In the genomic region with DNA sequence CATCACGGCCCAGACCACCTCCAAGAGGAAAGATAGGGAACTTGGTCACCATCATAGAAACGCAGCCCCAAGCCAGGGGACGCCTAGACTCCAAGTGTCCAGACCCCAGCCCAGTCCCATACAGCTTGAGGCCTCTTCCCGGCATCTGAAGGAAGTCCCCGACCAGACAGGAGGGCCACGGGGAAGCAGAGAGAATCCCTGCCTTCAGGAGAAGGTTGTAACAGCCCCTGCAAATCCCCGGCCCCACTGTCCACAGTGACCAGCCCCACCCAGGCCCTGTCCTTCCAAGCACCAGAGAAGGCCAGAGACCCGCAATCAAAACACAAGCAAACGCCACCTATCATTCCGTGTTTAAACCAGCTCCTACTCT, we compare ENCODE assay signal across 12 cellular contexts. TPM values are rescaled to one million over a fixed set of nuclear protein-coding genes. Genes with fewer than 3 reads are reported as not detected.
DNase-seq lines count a peak whose midpoint lies in the region; ATAC-seq, FAIRE-seq and TF ChIP-seq lines count a peak whose summit lies in the region.
"Had no signal": no experiment of that assay in that cellular context is flagged by ENCODE, and none has a peak within 500 bp of the region (broad histone marks: within the 10 kb centered on the region; RNA-seq: fewer than 3 reads in every experiment).

No MANE protein-coding gene starts in this region.

- H3K36me3 Mint-ChIP-seq in activated CD4-positive, alpha-beta T cell treated with anti-CD3 and anti-CD28 coated beads, Interleukin-2, amount 10 ng/mL, durations not matched to agents 24 days and 14 days (ENCODE audit: low read depth), result peaks cover 25% of the 10 kb centered on the region
- H3K36me3 Mint-ChIP-seq in stimulated activated naive B cell treated with anti-CD40 and anti-IgM and Interleukin-4, amounts not matched to agents 10 μg/mL and 1 μg/mL and 100 μg/mL, for 72 hours, result peaks cover 3 to 11% of the 10 kb centered on the region in 2 donors

- no peak overlapping the region for H2AFZ ChIP-seq in SU-DHL-6 (ENCODE audit: low read depth, low read length, severe bottlenecking)
- H2AFZ ChIP-seq in endothelial cell of umbilical vein (ENCODE audit: low read depth, low read length), result no peak overlapping the region

- CTCF ChIA-PET in endothelial cell of umbilical vein (lab: Charles Lee), result interaction anchor here (1.3 kb wide), 1 partner anchor 400 kb away, joined by 3 read pairs; no protein-coding TSS in a partner anchor

- ATAC-seq in stimulated activated naive B cell treated with anti-CD40 and anti-IgM and Interleukin-4, amounts not matched to agents 10 μg/mL and 1 μg/mL and 100 μg/mL, for 72 hours (replicated peaks), result no peak
- ATAC-seq in HG02610 (IDR thresholded peaks at IDR 0.05; ENCODE audit: unreplicated experiment), result no peak

- H3K4me1 ChIP-seq in endothelial cell of umbilical vein (ENCODE audit: control insufficient read depth, extremely low read depth, insufficient read depth, low read length), result peaks cover 9% of the 10 kb centered on the region

- BruUV-seq in endothelial cell of umbilical vein (replicated peaks; lab: Mats Ljungman, UMichigan), result no TSS peak

- FAIRE-seq in endothelial cell of umbilical vein (lab: Jason Lieb, UNC), result no peak
- FAIRE-seq: colon, H54 had no signal

- H3K27ac ChIP-seq in SU-DHL-6 (ENCODE audit: low read depth, low read length) (0 out of 2 replicates have a peak overlapping the region, but pooled peaks have one; percentile 37), endothelial cell of umbilical vein (ENCODE audit: insufficient read depth, low read depth, low read length) (no peak overlapping the region)

- H3K4me3 Mint-ChIP-seq in activated CD4-positive, alpha-beta T cell treated with anti-CD3 and anti-CD28 coated beads, Interleukin-2, amount 10 ng/mL, durations not matched to agents 24 days and 14 days, result peak overlapping the region; percentile 84
- H3K4me3 Mint-ChIP-seq in stimulated activated naive B cell treated with anti-CD40 and anti-IgM and Interleukin-4, amounts not matched to agents 10 μg/mL and 1 μg/mL and 100 μg/mL, for 72 hours, result peak overlapping the region; percentile 82 to 83

- no peak for TF ChIP-seq POLR2A in endothelial cell of umbilical vein (IDR thresholded peaks at IDR 0.05; ENCODE audit: low read depth, low read length)

- H3K27me3 Mint-ChIP-seq in activated CD4-positive, alpha-beta T cell treated with anti-CD3 and anti-CD28 coated beads, Interleukin-2, amount 10 ng/mL, durations not matched to agents 24 days and 14 days, result no peaks in the 10 kb centered on the region
- no peaks in the 10 kb centered on the region for H3K27me3 Mint-ChIP-seq in stimulated activated naive B cell treated with anti-CD40 and anti-IgM and Interleukin-4, amounts not matched to agents 10 μg/mL and 1 μg/mL and 100 μg/mL, for 72 hours

- intact Hi-C loops in activated CD4-positive, alpha-beta T cell treated with anti-CD3 and anti-CD28 coated beads, Interleukin-2, amount 10 ng/mL, durations not matched to agents 24 days and 14 days (cut with micrococcal nuclease), result no loop called here
- intact Hi-C loops in endothelial cell of umbilical vein (cut with micrococcal nuclease), result no loop called here

- H3F3A ChIP-seq in SU-DHL-6 (ENCODE audit: insufficient read depth), result no peaks in the 10 kb centered on the region

- TF ChIP-seq CTCF in SU-DHL-6 (IDR thresholded peaks at IDR 0.05; ENCODE audit: insufficient read depth, low read length, poor library complexity, severe bottlenecking) (no peak), endothelial cell of umbilical vein (IDR thresholded peaks at IDR 0.05; ENCODE audit: extremely low read depth in 1 of 2, insufficient read depth in 1 of 2, low read depth in 1 of 2, low read length in 2 of 2) (no peak)

- H3K27ac Mint-ChIP-seq in activated CD4-positive, alpha-beta T cell treated with anti-CD3 and anti-CD28 coated beads, Interleukin-2, amount 10 ng/mL, durations not matched to agents 24 days and 14 days, result peak overlapping the region; percentile 84
- H3K27ac Mint-ChIP-seq in stimulated activated naive B cell treated with anti-CD40 and anti-IgM and Interleukin-4, amounts not matched to agents 10 μg/mL and 1 μg/mL and 100 μg/mL, for 72 hours, result peak overlapping the region; percentile 51

- H3K4me3 ChIP-seq in SU-DHL-6 (ENCODE audit: insufficient read depth, low read length, poor library complexity, severe bottlenecking) (peak overlapping the region; percentile 80), endothelial cell of umbilical vein (replicated peaks in 1 of 3; ENCODE audit: insufficient read depth in 1 of 3, low read depth in 1 of 3, low read length in 3 of 3) (no peak overlapping the region)

- H3K9me3 ChIP-seq in SU-DHL-6 (ENCODE audit: insufficient read depth, low read length), result no peaks in the 10 kb centered on the region
- H3K9me3 ChIP-seq in endothelial cell of umbilical vein (replicated peaks; ENCODE audit: control insufficient read depth, insufficient read depth, low read length), result no peaks in the 10 kb centered on the region

- H3K27me3 ChIP-seq in SU-DHL-6 (ENCODE audit: low read length) (no peaks in the 10 kb centered on the region), endothelial cell of umbilical vein (ENCODE audit: control insufficient read depth in 2 of 2, insufficient read depth in 2 of 2, low read length in 2 of 2) (no peaks in the 10 kb centered on the region)

- dilution Hi-C loops in endothelial cell of umbilical vein (cut with MboI; ENCODE audit: extremely low pct_ligation_motif_present, low sequenced_read_pairs), result no loop called here

- no peaks in the 10 kb centered on the region for H3K36me3 ChIP-seq in SU-DHL-6 (ENCODE audit: low read length)
- H3K36me3 ChIP-seq in endothelial cell of umbilical vein (ENCODE audit: control insufficient read depth in 2 of 2, extremely low read depth in 1 of 2, insufficient read depth in 2 of 2, low read length in 2 of 2), result peaks cover 0 to under 1% of the 10 kb centered on the region in 2 experiments

- POLR2A ChIA-PET in endothelial cell of umbilical vein (lab: Charles Lee), result no interaction called here

- peak overlapping the region; percentile 91 for H3K9ac ChIP-seq in SU-DHL-6 (ENCODE audit: low read length)
- no peak overlapping the region for H3K9ac ChIP-seq in endothelial cell of umbilical vein (replicated peaks; ENCODE audit: extremely low read depth, insufficient read depth, low read length)

- H3K79me2 ChIP-seq in SU-DHL-6 (ENCODE audit: insufficient read depth, low read length), result peaks cover 55% of the 10 kb centered on the region
- H3K79me2 ChIP-seq in endothelial cell of umbilical vein (ENCODE audit: control insufficient read depth, insufficient read depth, low read length), result peaks cover 47% of the 10 kb centered on the region

- no peaks in the 10 kb centered on the region for H3K9me1 ChIP-seq in endothelial cell of umbilical vein (replicated peaks; ENCODE audit: control insufficient read depth, extremely low read depth, insufficient read depth, low read length)

- H3K9me3 Mint-ChIP-seq in activated CD4-positive, alpha-beta T cell treated with anti-CD3 and anti-CD28 coated beads, Interleukin-2, amount 10 ng/mL, durations not matched to agents 24 days and 14 days, result no peaks in the 10 kb centered on the region
- no peaks in the 10 kb centered on the region for H3K9me3 Mint-ChIP-seq in stimulated activated naive B cell treated with anti-CD40 and anti-IgM and Interleukin-4, amounts not matched to agents 10 μg/mL and 1 μg/mL and 100 μg/mL, for 72 hours

- H3K9me2 ChIP-seq in SU-DHL-6 (replicated peaks; ENCODE audit: insufficient read depth, low read length), result no peaks in the 10 kb centered on the region

- H4K20me1 ChIP-seq in SU-DHL-6 (ENCODE audit: low read depth, low read length) (no peaks in the 10 kb centered on the region), endothelial cell of umbilical vein (replicated peaks; ENCODE audit: control insufficient read depth, extremely low read depth, insufficient read depth, low read length) (no peaks in the 10 kb centered on the region)

- H3K4me2 ChIP-seq in SU-DHL-6 (ENCODE audit: low read depth, low read length, poor library complexity, severe bottlenecking), result peak overlapping the region; percentile 91
- H3K4me2 ChIP-seq in endothelial cell of umbilical vein (ENCODE audit: insufficient read depth, low read length), result peak overlapping the region; percentile 81

- no peak for DNase-seq in activated CD4-positive, alpha-beta T cell treated with anti-CD3 and anti-CD28 coated beads, Interleukin-2, amount 10 ng/mL, durations not matched to agents 24 days and 14 days
- no peak for DNase-seq in activated CD4-positive, alpha-beta T cell treated with anti-CD3 and anti-CD28 coated beads, Interleukin-2, amount 50 U/mL, for 1 hour
- no peak for DNase-seq in endothelial cell of umbilical vein (ENCODE audit: low read depth, low spot score)
- no peak for DNase-seq in stimulated activated naive B cell treated with anti-CD40 and anti-IgM and Interleukin-4, amounts not matched to agents 10 μg/mL and 1 μg/mL and 100 μg/mL, for 72 hours
- DNase-seq in NCI-H1417 (lab: John Stamatoyannopoulos, UW), result no peak
- no peak for DNase-seq in NOMO-1 treated with dmso at 0.1 percent for 144 hours (lab: John Stamatoyannopoulos, UW; ENCODE audit: unreplicated experiment)
- DNase-seq: ACHN, NCI-H524 had no signal

- H3K4me1 Mint-ChIP-seq in activated CD4-positive, alpha-beta T cell treated with anti-CD3 and anti-CD28 coated beads, Interleukin-2, amount 10 ng/mL, durations not matched to agents 24 days and 14 days, result peaks cover 13% of the 10 kb centered on the region
- peaks cover 23 to 39% of the 10 kb centered on the region in 2 donors for H3K4me1 Mint-ChIP-seq in stimulated activated naive B cell treated with anti-CD40 and anti-IgM and Interleukin-4, amounts not matched to agents 10 μg/mL and 1 μg/mL and 100 μg/mL, for 72 hours

TF ChIP-seq in endothelial cell of umbilical vein, 7 proteins besides CTCF, POLR2A, EP300 and RAD21 (continues in another document):
- TF ChIP-seq FOS (IDR thresholded peaks at IDR 0.05; ENCODE audit: borderline replicate concordance, insufficient read depth, low read length) (no peak), MYC (IDR thresholded peaks at IDR 0.05; ENCODE audit: low read depth, low read length) (no peak)
- TF ChIP-seq, protein P1, sequence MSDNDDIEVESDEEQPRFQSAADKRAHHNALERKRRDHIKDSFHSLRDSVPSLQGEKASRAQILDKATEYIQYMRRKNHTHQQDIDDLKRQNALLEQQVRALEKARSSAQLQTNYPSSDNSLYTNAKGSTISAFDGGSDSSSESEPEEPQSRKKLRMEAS (IDR thresholded peaks at IDR 0.05; ENCODE audit: insufficient read depth, insufficient read length), result no peak

RNA-seq across cellular contexts. Expression of a gene that starts 1.7 kb away (rescaled TPM):
- 100 and 102 TPM in 2 replicates for total RNA-seq in activated CD4-positive, alpha-beta T cell treated with anti-CD3 and anti-CD28 coated beads, Interleukin-2, amount 10 ng/mL, durations not matched to agents 24 days and 14 days
- total RNA-seq in endothelial cell of umbilical vein, result 54.6 and 58.9 TPM in 2 replicates
- 36.3 and 55.0 TPM in 2 replicates for polyA plus RNA-seq in endothelial cell of umbilical vein
- polyA plus RNA-seq in endothelial cell of umbilical vein (2011; cell fraction: cytosol; rRNA removed), result 16.9 and 19.9 TPM in 2 replicates
- 18.7 and 21.4 TPM in 2 replicates for polyA plus RNA-seq in endothelial cell of umbilical vein (2011; cell fraction: nucleus; rRNA removed)
- polyA plus RNA-seq in endothelial cell of umbilical vein (2012), result 32.8 and 34.1 TPM in 2 replicates
- 26.8 and 29.9 TPM in 2 replicates for polyA minus RNA-seq in endothelial cell of umbilical vein
- 39.4 TPM for polyA minus RNA-seq in endothelial cell of umbilical vein (2011; cell fraction: cytosol; rRNA and poly(A)+ RNA removed)
- 14.9 and 17.1 TPM in 2 replicates for polyA minus RNA-seq in endothelial cell of umbilical vein (2011; cell fraction: nucleus; rRNA and poly(A)+ RNA removed)
